8 cellular contexts compared by ENCODE assay signal in the genomic region with DNA sequence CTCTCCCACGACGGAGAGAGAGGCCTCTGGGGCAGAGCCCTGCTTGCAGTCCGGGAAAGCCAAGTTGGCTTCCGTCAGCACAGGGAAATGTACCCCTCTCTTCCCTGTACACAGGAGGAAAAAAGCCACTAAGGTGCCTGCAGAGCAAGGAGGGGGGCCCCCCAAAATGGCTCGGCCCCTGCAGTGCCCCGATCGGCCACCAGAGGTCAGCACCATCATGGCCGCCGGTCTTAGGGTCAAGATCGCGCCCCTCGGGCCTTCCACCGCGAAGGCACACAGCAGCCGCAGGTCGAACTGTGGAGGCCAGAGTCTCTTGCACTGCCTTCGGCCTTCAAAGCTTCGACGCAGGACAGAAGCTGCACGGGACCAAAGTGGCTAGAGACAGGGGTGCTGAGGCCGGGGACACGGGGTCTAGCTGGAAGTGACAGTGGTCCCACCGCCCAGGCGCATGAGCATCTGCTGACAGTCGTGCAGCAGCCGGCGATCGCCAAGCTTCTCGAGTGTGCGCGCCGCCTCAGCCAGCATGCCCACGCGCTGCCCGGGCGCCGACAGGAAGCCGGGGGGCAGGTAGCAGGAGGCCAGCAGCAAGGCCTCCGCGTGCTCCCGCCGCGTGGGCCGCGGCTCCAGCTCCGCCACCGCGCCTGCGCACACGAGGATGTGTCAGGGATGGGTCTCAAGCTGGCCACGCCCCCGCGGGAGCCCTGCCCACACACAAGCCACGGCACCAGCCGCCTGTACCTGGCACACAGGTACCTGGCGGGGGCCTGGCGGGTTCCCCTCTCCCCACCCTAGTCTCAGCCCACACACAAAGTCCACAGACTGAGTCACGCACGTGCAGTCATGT. TPM values are rescaled to one million over a fixed set of nuclear protein-coding genes. Genes with fewer than 3 reads are reported as not detected.
DNase-seq lines count a peak whose midpoint lies in the region; ATAC-seq and TF ChIP-seq lines count a peak whose summit lies in the region.

No MANE protein-coding gene starts in this region.

- H3K4me3 ChIP-seq in PC-3 (ENCODE audit: low read length) (no peak overlapping the region), neutrophil (ENCODE audit: low read depth in 1 of 2, low read length in 1 of 2) (no peak overlapping the region), thoracic aorta (no peak overlapping the region)

- no peaks in the 10 kb centered on the region for H3K9me3 ChIP-seq in PC-3 (ENCODE audit: low read length)
- H3K9me3 ChIP-seq in neutrophil: no peaks in the 10 kb centered on the region
- no peaks in the 10 kb centered on the region for H3K9me3 ChIP-seq in thoracic aorta

- ATAC-seq in PC-3 (peak; percentile 32), thoracic aorta (ENCODE audit: insufficient number of reproducible peaks, low FRiP score, low read depth) (no peak), HG03045 (IDR thresholded peaks at IDR 0.05; ENCODE audit: unreplicated experiment) (no peak)

- no peaks in the 10 kb centered on the region for H3K9me2 ChIP-seq in PC-3 (replicated peaks; ENCODE audit: low read length)

- intact Hi-C loops in PC-3 (cut with micrococcal nuclease): loop anchor here (2.0 kb wide), 1 partner anchor 48 kb away; no protein-coding TSS in a partner anchor
- intact Hi-C loops in activated T-helper 1 cell treated with anti-CD3 and anti-CD28 coated beads, Interleukin-12 subunit alpha, Interleukin-12 subunit beta, Interleukin-2, Interleukin-4 antibody, amounts not matched to agents 30 ng/mL and 10 ng/mL and 1 ng/mL, durations not matched to agents 14 hours and 24 hours and 36 hours (cut with micrococcal nuclease): loop anchor here (1.0 to 5.0 kb wide), 4 partner anchors 41 to 220 kb away; no protein-coding TSS in a partner anchor

- H3K36me3 Mint-ChIP-seq in activated T-helper 1 cell treated with anti-CD3 and anti-CD28 coated beads, Interleukin-12 subunit alpha, Interleukin-12 subunit beta, Interleukin-2, Interleukin-4 antibody, amounts not matched to agents 30 ng/mL and 10 ng/mL and 1 ng/mL, durations not matched to agents 14 hours and 24 hours and 36 hours (ENCODE audit: low read depth): peaks cover 29% of the 10 kb centered on the region

- H3K9ac ChIP-seq in PC-3 (ENCODE audit: low read length): no peak overlapping the region

- peaks cover 57% of the 10 kb centered on the region for H3K36me3 ChIP-seq in PC-3 (ENCODE audit: low read depth, low read length)
- H3K36me3 ChIP-seq in neutrophil: peaks cover 69% of the 10 kb centered on the region
- peaks cover 13% of the 10 kb centered on the region for H3K36me3 ChIP-seq in thoracic aorta

- POLR2A ChIA-PET in PC-3 (lab: Charles Lee; ENCODE audit: unreplicated experiment): no interaction called here

- peak; percentile 38 to 54 for DNase-seq in NCI-H524 (lab: John Stamatoyannopoulos, UW)
- DNase-seq in NCI-H524 treated with DMSO at 0.1 percent for 48 hours (lab: John Stamatoyannopoulos, UW): no peak
- peak; percentile 63 for DNase-seq in PC-3
- DNase-seq in activated T-helper 1 cell treated with anti-CD3 and anti-CD28 coated beads, Interleukin-12 subunit alpha, Interleukin-12 subunit beta, Interleukin-2, Interleukin-4 antibody, amounts not matched to agents 30 ng/mL and 10 ng/mL and 1 ng/mL, durations not matched to agents 14 hours and 24 hours and 36 hours (ENCODE audit: low spot score): peak; percentile 40
- peak; percentile 63 for DNase-seq in fibroblast of peridontal ligament (ENCODE audit: extremely low read depth)
- DNase-seq in thoracic aorta (ENCODE audit: low spot score): no peak

- H2AFZ ChIP-seq in PC-3 (ENCODE audit: low read length): no peak overlapping the region

- H3K4me3 Mint-ChIP-seq in activated T-helper 1 cell treated with anti-CD3 and anti-CD28 coated beads, Interleukin-12 subunit alpha, Interleukin-12 subunit beta, Interleukin-2, Interleukin-4 antibody, amounts not matched to agents 30 ng/mL and 10 ng/mL and 1 ng/mL, durations not matched to agents 14 hours and 24 hours and 36 hours: no peak overlapping the region

- peaks cover 7% of the 10 kb centered on the region for H3F3A ChIP-seq in PC-3 (ENCODE audit: low read length, unreplicated experiment)

- H3K27ac Mint-ChIP-seq in activated T-helper 1 cell treated with anti-CD3 and anti-CD28 coated beads, Interleukin-12 subunit alpha, Interleukin-12 subunit beta, Interleukin-2, Interleukin-4 antibody, amounts not matched to agents 30 ng/mL and 10 ng/mL and 1 ng/mL, durations not matched to agents 14 hours and 24 hours and 36 hours: no peak overlapping the region

- H3K27me3 Mint-ChIP-seq in activated T-helper 1 cell treated with anti-CD3 and anti-CD28 coated beads, Interleukin-12 subunit alpha, Interleukin-12 subunit beta, Interleukin-2, Interleukin-4 antibody, amounts not matched to agents 30 ng/mL and 10 ng/mL and 1 ng/mL, durations not matched to agents 14 hours and 24 hours and 36 hours (ENCODE audit: insufficient read depth): no peaks in the 10 kb centered on the region

- no peaks in the 10 kb centered on the region for H3K9me3 Mint-ChIP-seq in activated T-helper 1 cell treated with anti-CD3 and anti-CD28 coated beads, Interleukin-12 subunit alpha, Interleukin-12 subunit beta, Interleukin-2, Interleukin-4 antibody, amounts not matched to agents 30 ng/mL and 10 ng/mL and 1 ng/mL, durations not matched to agents 14 hours and 24 hours and 36 hours

- BruUV-seq in PC-3 (replicated peaks; lab: Mats Ljungman, UMichigan): TSS peak; percentile 19

- peaks cover 5% of the 10 kb centered on the region for H3K4me1 Mint-ChIP-seq in activated T-helper 1 cell treated with anti-CD3 and anti-CD28 coated beads, Interleukin-12 subunit alpha, Interleukin-12 subunit beta, Interleukin-2, Interleukin-4 antibody, amounts not matched to agents 30 ng/mL and 10 ng/mL and 1 ng/mL, durations not matched to agents 14 hours and 24 hours and 36 hours (ENCODE audit: low read depth)

- H3K4me1 ChIP-seq in PC-3 (ENCODE audit: insufficient read depth, low read length): peaks cover 9% of the 10 kb centered on the region
- H3K4me1 ChIP-seq in neutrophil (ENCODE audit: control insufficient read depth in 1 of 2, insufficient read depth in 1 of 2, low read depth in 1 of 2, low read length in 1 of 2): peaks cover 0 to 3% of the 10 kb centered on the region in 2 experiments
- H3K4me1 ChIP-seq in thoracic aorta (ENCODE audit: control insufficient read depth in 1 of 2, low read depth in 2 of 2): peaks cover 0 to 25% of the 10 kb centered on the region in 2 donors

- H3K27me3 ChIP-seq in PC-3 (ENCODE audit: low read length) (no peaks in the 10 kb centered on the region), neutrophil (no peaks in the 10 kb centered on the region), thoracic aorta (replicated peaks; ENCODE audit: insufficient read depth) (no peaks in the 10 kb centered on the region)

- no peak overlapping the region for H3K4me2 ChIP-seq in PC-3 (ENCODE audit: low read length)

- peak; percentile 99 for TF ChIP-seq CTCF in PC-3 (conservative IDR thresholded peaks at IDR 0.05; ENCODE audit: low read depth, low read length)
- TF ChIP-seq CTCF in neutrophil (IDR thresholded peaks at IDR 0.05): peak; percentile 98
- TF ChIP-seq CTCF in thoracic aorta (IDR thresholded peaks at IDR 0.05): peak; percentile 100

- H3K27ac ChIP-seq in PC-3 (ENCODE audit: low read length): no peak overlapping the region
- no peak overlapping the region for H3K27ac ChIP-seq in neutrophil
- no peak overlapping the region for H3K27ac ChIP-seq in thoracic aorta

- 0 out of 2 replicates have a peak, but pooled peaks cover 6% of the 10 kb centered on the region for H4K20me1 ChIP-seq in PC-3 (ENCODE audit: low read length)

- no peaks in the 10 kb centered on the region; the same call in 1 of the 2 replicates for H3K79me2 ChIP-seq in PC-3 (ENCODE audit: low read length)

- CTCF ChIA-PET in PC-3 (lab: Charles Lee): interaction anchor here (0.6 kb wide), 1 partner anchor 129 kb away, joined by 3 read pairs; no protein-coding TSS in a partner anchor

RNA-seq across cellular contexts. Expression of a gene that starts 24.4 kb away (rescaled TPM):
- 167 and 194 TPM in 2 replicates for total RNA-seq in PC-3 (2014; rRNA removed)
- 167 and 172 TPM in 2 replicates for total RNA-seq in activated T-helper 1 cell treated with anti-CD3 and anti-CD28 coated beads, Interleukin-12 subunit alpha, Interleukin-12 subunit beta, Interleukin-2, Interleukin-4 antibody, amounts not matched to agents 30 ng/mL and 10 ng/mL and 1 ng/mL, durations not matched to agents 14 hours and 24 hours and 36 hours
- 10 to 100 TPM; 56.2 to 64.2 TPM for total RNA-seq in thoracic aorta

Comparison
In these comparisons a context has a peak if more than half of its experiments do, and no peak if none do; other contexts are left out.
1. DNase-seq: peak in NCI-H524 (2 of 2), PC-3 (single experiment), activated T-helper 1 cell treated with anti-CD3 and anti-CD28 coated beads, Interleukin-12 subunit alpha, Interleukin-12 subunit beta, Interleukin-2, Interleukin-4 antibody, amounts not matched to agents 30 ng/mL and 10 ng/mL and 1 ng/mL, durations not matched to agents 14 hours and 24 hours and 36 hours (single experiment) and fibroblast of peridontal ligament (single experiment); none in NCI-H524 treated with DMSO at 0.1 percent for 48 hours (single experiment) and thoracic aorta (single experiment).
2. Peak in every context shown above with its lines, with median percentiles within 50 percentile points of each other: CTCF ChIP-seq.